ENCODE assay signal across 16 cellular contexts in genomic region chr7:22801907-22802306, GRCh38.
"Had no signal": no experiment of that assay in that cellular context is flagged by ENCODE, and none has a peak within 500 bp of the region (broad histone marks: within the 10 kb centered on the region; RNA-seq: fewer than 3 reads in every experiment).

No MANE protein-coding gene starts in this region.

- H3K36me3 ChIP-seq: breast epithelium, lower lobe of right lung, ovary, thoracic aorta, upper lobe of right lung had no signal

- H3K4me3 ChIP-seq: breast epithelium, lower lobe of right lung, ovary, thoracic aorta, upper lobe of right lung had no signal

- DNase-seq: activated CD4-positive, alpha-beta T cell treated with anti-CD3 and anti-CD28 coated beads, Interleukin-2, amount 50 U/mL, for 1 hour; activated naive CD4-positive, alpha-beta T cell; activated naive CD8-positive, alpha-beta T cell treated with anti-CD3 and anti-CD28 coated beads, Interleukin-2, amount 10 ng/mL, durations not matched to agents 7 days and 5 days; effector memory CD8-positive, alpha-beta T cell; foreskin melanocyte; head of caudate nucleus; left colon; lower lobe of right lung; midbrain; ovary; stimulated activated CD4-positive, alpha-beta T cell treated with anti-CD3 and anti-CD28 coated beads, Interleukin-12 subunit alpha, Interleukin-12 subunit beta, amount 100 ng/mL, for 4 hours; stimulated activated CD4-positive, alpha-beta T cell treated with anti-CD3 and anti-CD28 coated beads, Interleukin-2, amount 100 ng/mL, for 24 hours; upper lobe of right lung had no signal

- H3K27me3 ChIP-seq: breast epithelium, ovary, upper lobe of right lung had no signal

- H3K9me3 ChIP-seq: breast epithelium, lower lobe of right lung, ovary, thoracic aorta, upper lobe of right lung had no signal

- H3K27ac ChIP-seq: breast epithelium, epithelial cell of prostate, lower lobe of right lung, ovary, thoracic aorta, upper lobe of right lung had no signal

- H3K4me1 ChIP-seq: breast epithelium, lower lobe of right lung, upper lobe of right lung had no signal
